In genomic region chrX:108091878-108092291, GRCh38 we compare ENCODE assay signal across 8 cellular contexts. TPM values are rescaled to one million over a fixed set of nuclear protein-coding genes. Genes with fewer than 3 reads are reported as not detected.
DNase-seq lines count a peak whose midpoint lies in the region; ATAC-seq and TF ChIP-seq lines count a peak whose summit lies in the region.

No MANE protein-coding gene starts in this region.

- peak; percentile 4 for DNase-seq in stimulated activated CD8-positive, alpha-beta memory T cell treated with anti-CD3 and anti-CD28 coated beads, Interleukin-15, amount 100 ng/mL, for 1 hour (ENCODE audit: low read depth)
- DNase-seq in stimulated activated CD8-positive, alpha-beta memory T cell treated with anti-CD3 and anti-CD28 coated beads, Interleukin-4, amount 100 ng/mL, for 48 hours: no peak
- DNase-seq in NCI-H345 treated with DMSO at 0.1 percent for 48 hours (lab: John Stamatoyannopoulos, UW; ENCODE audit: unreplicated experiment) (peak; percentile 37), erythroblast (lab: John Stamatoyannopoulos, UW) (peak; percentile 61 to 74), occipital lobe (lab: John Stamatoyannopoulos, UW) (peak; percentile 15), NOMO-1 treated with dmso at 0.1 percent for 144 hours (lab: John Stamatoyannopoulos, UW; ENCODE audit: unreplicated experiment) (no peak), NCI-H446 (lab: John Stamatoyannopoulos, UW) (no peak)

- ATAC-seq in HG02763 (IDR thresholded peaks at IDR 0.05; ENCODE audit: unreplicated experiment): peak; percentile 34

- TF ChIP-seq POLR2A in erythroblast (IDR thresholded peaks at IDR 0.05; ENCODE audit: low read length): no peak

RNA-seq across cellular contexts. Expression of gene ATG4A, which starts 0.3 kb away (rescaled TPM):
- total RNA-seq in occipital lobe: 8.4 TPM

RNA-seq across cellular contexts. Expression of gene PSMD10, which starts 0.5 kb away (rescaled TPM):
- 78.8 TPM for total RNA-seq in occipital lobe

RNA-seq across cellular contexts. Expression of gene VSIG1, which starts 47.0 kb away (rescaled TPM):
- total RNA-seq in occipital lobe: not detected

Comparison
In these comparisons a context has a peak if more than half of its experiments do, and no peak if none do; other contexts are left out.
1. DNase-seq: peak in stimulated activated CD8-positive, alpha-beta memory T cell treated with anti-CD3 and anti-CD28 coated beads, Interleukin-15, amount 100 ng/mL, for 1 hour (single experiment), NCI-H345 treated with DMSO at 0.1 percent for 48 hours (single experiment), erythroblast (2 of 2) and occipital lobe (single experiment); none in stimulated activated CD8-positive, alpha-beta memory T cell treated with anti-CD3 and anti-CD28 coated beads, Interleukin-4, amount 100 ng/mL, for 48 hours (single experiment), NOMO-1 treated with dmso at 0.1 percent for 144 hours (single experiment) and NCI-H446 (0 of 2).